ENCODE assay signal across 12 cellular contexts in genomic region chr2:105544591-105545377, GRCh38.
A peak's percentile ranks its signal among the peaks of the same experiment; 100 is the strongest.
DNase-seq lines count a peak whose midpoint lies in the region; ATAC-seq, FAIRE-seq and TF ChIP-seq lines count a peak whose summit lies in the region.
"Had no signal": no experiment of that assay in that cellular context is flagged by ENCODE, and none has a peak within 500 bp of the region (broad histone marks: within the 10 kb centered on the region; RNA-seq: fewer than 3 reads in every experiment).

No MANE protein-coding gene starts in this region.

- in situ Hi-C loops in IMR-90 (cut with MboI; ENCODE audit: low sequenced_read_pairs): no loop called here

- no peak overlapping the region for H2BK12ac ChIP-seq in H1 (ENCODE audit: low read depth, low read length)

- no peak for FAIRE-seq in H1 (lab: Jason Lieb, UNC)
- FAIRE-seq in GM12891 (lab: Jason Lieb, UNC): no peak
- FAIRE-seq: HTR-8/SVneo had no signal

- no peaks in the 10 kb centered on the region for H3K23me2 ChIP-seq in H1 (ENCODE audit: low read depth, low read length)

- intact Hi-C loops in IMR-90 (cut with micrococcal nuclease): loop anchor here (1.0 kb wide), 2 partner anchors 199 to 430 kb away; no protein-coding TSS in a partner anchor

- peaks cover 3% of the 10 kb centered on the region for H3K4me1 Mint-ChIP-seq in osteocyte (ENCODE audit: unreplicated experiment)

- H3K36me3 Mint-ChIP-seq in osteocyte (ENCODE audit: unreplicated experiment): no peaks in the 10 kb centered on the region
- H3K36me3 Mint-ChIP-seq: IgD-negative memory B cell had no signal

- H3K4me3 ChIP-seq in IMR-90 (ENCODE audit: insufficient read depth, low read depth, low read length): no peak overlapping the region
- H3K4me3 ChIP-seq in H1 (ENCODE audit: extremely low read depth in 1 of 4, insufficient read depth in 2 of 4, low read depth in 3 of 4, low read length in 4 of 4): no peak overlapping the region
- H3K4me3 ChIP-seq in gastroesophageal sphincter: no peak overlapping the region

- no peak overlapping the region for H2BK15ac ChIP-seq in IMR-90 (ENCODE audit: low read depth, low read length)
- no peak overlapping the region for H2BK15ac ChIP-seq in H1 (ENCODE audit: low read length)

- H3K27me3 ChIP-seq in IMR-90 (ENCODE audit: control insufficient read depth, insufficient read depth, low read length): peaks cover 36% of the 10 kb centered on the region
- no peaks in the 10 kb centered on the region for H3K27me3 ChIP-seq in H1 (replicated peaks in 1 of 4; ENCODE audit: control insufficient read depth in 3 of 4, extremely low read depth in 1 of 4, insufficient read depth in 3 of 4, low read length in 3 of 4)
- H3K27me3 ChIP-seq in gastroesophageal sphincter: peaks cover 9% of the 10 kb centered on the region
- H3K27me3 ChIP-seq: BE2C had no signal

- H3K79me1 ChIP-seq in IMR-90 (ENCODE audit: low read depth in 1 of 2, low read length in 2 of 2) (no peaks in the 10 kb centered on the region), H1 (ENCODE audit: low read depth, low read length) (no peaks in the 10 kb centered on the region)

- H4K5ac ChIP-seq in IMR-90 (ENCODE audit: low read depth, low read length) (no peak overlapping the region), H1 (ENCODE audit: insufficient read length, low read depth, low read length) (no peak overlapping the region)

- TF ChIP-seq POLR2A in IMR-90 (IDR thresholded peaks at IDR 0.05; ENCODE audit: low read depth, low read length) (no peak), H1 (IDR thresholded peaks at IDR 0.05; ENCODE audit: control extremely low read depth in 1 of 2, low read depth in 2 of 2, low read length in 2 of 2) (no peak), GM12891 (IDR thresholded peaks at IDR 0.05; ENCODE audit: low read depth, low read length) (no peak), gastroesophageal sphincter (IDR thresholded peaks at IDR 0.05) (no peak)

- H4K20me1 ChIP-seq in IMR-90 (ENCODE audit: insufficient read depth, low read length) (no peaks in the 10 kb centered on the region), H1 (replicated peaks in 1 of 2; ENCODE audit: control insufficient read depth in 1 of 2, insufficient read depth in 2 of 2, low read length in 2 of 2) (no peaks in the 10 kb centered on the region)

- POLR2A ChIA-PET in IMR-90 (lab: Charles Lee; ENCODE audit: unreplicated experiment): no interaction called here
- POLR2A ChIA-PET in H1 (lab: Charles Lee; ENCODE audit: partially characterized antibody): no interaction called here

- TF ChIP-seq CTCF in IMR-90 (conservative IDR thresholded peaks at IDR 0.05; ENCODE audit: low read depth, low read length) (no peak), H1 (IDR thresholded peaks at IDR 0.05; ENCODE audit: control extremely low read depth in 1 of 3, insufficient read depth in 1 of 3, low read depth in 1 of 3, low read length in 3 of 3) (no peak), osteocyte (IDR thresholded peaks at IDR 0.05) (no peak), gastroesophageal sphincter (IDR thresholded peaks at IDR 0.05) (no peak)

- H3K4ac ChIP-seq in IMR-90 (ENCODE audit: low read depth, low read length) (no peak overlapping the region), H1 (replicated peaks; ENCODE audit: insufficient read length, low read depth, low read length) (no peak overlapping the region)

- no peak overlapping the region for H2AK9ac ChIP-seq in IMR-90 (replicated peaks; ENCODE audit: low read depth, low read length, poor library complexity)

- ATAC-seq in IMR-90 (ENCODE audit: low read depth): no peak
- no peak for ATAC-seq in gastroesophageal sphincter

- H3K27ac ChIP-seq in IMR-90 (ENCODE audit: insufficient read depth, low read length) (no peak overlapping the region), H1 (ENCODE audit: low read depth, low read length) (no peak overlapping the region), gastroesophageal sphincter (no peak overlapping the region)

- no peak overlapping the region for H3K4me3 Mint-ChIP-seq in osteocyte (ENCODE audit: unreplicated experiment)
- H3K4me3 Mint-ChIP-seq: IgD-negative memory B cell had no signal

- dilution Hi-C loops in IMR-90 (cut with HindIII; ENCODE audit: low sequenced_read_pairs, unreplicated experiment): no loop called here

- H3K9me3 ChIP-seq in IMR-90 (ENCODE audit: control insufficient read depth, insufficient read depth, low read length): no peaks in the 10 kb centered on the region
- no peaks in the 10 kb centered on the region for H3K9me3 ChIP-seq in H1 (ENCODE audit: insufficient read depth in 2 of 2, low read depth in 1 of 2, low read length in 1 of 2)
- no peaks in the 10 kb centered on the region for H3K9me3 ChIP-seq in gastroesophageal sphincter
- H3K9me3 ChIP-seq: BE2C had no signal

- TF ChIP-seq RAD21 in IMR-90 (IDR thresholded peaks at IDR 0.05; ENCODE audit: low read length) (no peak), H1 (IDR thresholded peaks at IDR 0.05 in 1 of 2, conservative IDR thresholded peaks at IDR 0.05 in 1 of 2; ENCODE audit: low read depth in 2 of 2, low read length in 2 of 2) (no peak)

- H3K23ac ChIP-seq in IMR-90 (ENCODE audit: low read depth, low read length): no peak overlapping the region
- H3K23ac ChIP-seq in H1 (ENCODE audit: insufficient read length): no peak overlapping the region

- BruUV-seq in IMR-90 (replicated peaks; lab: Mats Ljungman, UMichigan): no TSS peak

- H3K9ac ChIP-seq in IMR-90 (ENCODE audit: low read depth, low read length) (no peak overlapping the region), H1 (replicated peaks in 1 of 4; ENCODE audit: extremely low read depth in 1 of 4, low read depth in 3 of 4, low read length in 3 of 4) (no peak overlapping the region)

- H2BK20ac ChIP-seq in IMR-90 (ENCODE audit: low read depth, low read length) (no peak overlapping the region), H1 (ENCODE audit: low read length) (no peak overlapping the region)

- H3K27me3 Mint-ChIP-seq in osteocyte (ENCODE audit: unreplicated experiment): peaks cover 8% of the 10 kb centered on the region

- H3K79me2 ChIP-seq in H1 (ENCODE audit: control insufficient read depth in 1 of 2, insufficient read depth in 2 of 2, low read length in 2 of 2): no peaks in the 10 kb centered on the region

- peak; percentile 18 for DNase-seq in activated CD8-positive, alpha-beta memory T cell treated with anti-CD3 and anti-CD28 coated beads, Interleukin-2, amount 50 U/mL, for 48 hours
- no peak for DNase-seq in activated CD8-positive, alpha-beta memory T cell treated with anti-CD3 and anti-CD28 coated beads for 24 hours
- no peak for DNase-seq in IMR-90
- DNase-seq in H1 (ENCODE audit: low read depth in 1 of 2, low spot score in 2 of 2): peak in 1 of 2 experiments; percentile 17
- DNase-seq in osteocyte (ENCODE audit: extremely low spot score, unreplicated experiment): peak; percentile 44
- no peak for DNase-seq in GM12891 (ENCODE audit: insufficient read length, low spot score)
- DNase-seq in stimulated activated CD4-positive, alpha-beta T cell treated with anti-CD3 and anti-CD28 coated beads, Interleukin-15, amount 100 ng/mL, for 24 hours: no peak
- DNase-seq: NCI-H187 treated with DMSO at 0.1 percent for 48 hours had no signal

- no peak overlapping the region for H2AK5ac ChIP-seq in IMR-90 (ENCODE audit: low read depth, low read length)
- H2AK5ac ChIP-seq in H1 (ENCODE audit: low read depth, low read length): no peak overlapping the region

- no peak overlapping the region for H3K4me2 ChIP-seq in IMR-90 (ENCODE audit: low read depth, low read length)
- H3K4me2 ChIP-seq in H1 (ENCODE audit: insufficient read depth in 1 of 2, low read depth in 2 of 2, low read length in 2 of 2): no peak overlapping the region

- H3K14ac ChIP-seq in IMR-90 (replicated peaks; ENCODE audit: low read depth, low read length) (no peak overlapping the region), H1 (ENCODE audit: insufficient read length) (no peak overlapping the region)

- no peaks in the 10 kb centered on the region; the same call in 1 of the 2 replicates for H3K9me1 ChIP-seq in IMR-90 (ENCODE audit: insufficient read depth, low read length)

- 60% methylated on average over 4 of the region's 12 CpGs; no CpG with 5 or more reads in 1 of the 2 experiments for WGBS in IMR-90 (ENCODE audit: extremely low coverage in 2 of 2, insufficient read length in 1 of 2), 2 experiments
- 90% methylated on average over 12 of the region's 12 CpGs; no CpG with 5 or more reads in 1 of the 2 experiments for WGBS in H1 (ENCODE audit: extremely low coverage in 1 of 2, insufficient coverage in 1 of 2, insufficient read length in 1 of 2, insufficient replicate concordance in 2 of 2, low coverage in 1 of 2, low lambda C conversion rate in 2 of 2, missing lambda C conversion rate in 1 of 2), 2 experiments
- 83 to 96% methylated on average over 11 to 12 of the region's 12 CpGs for WGBS in gastroesophageal sphincter (ENCODE audit: low coverage in 1 of 2), 2 donors

- TF ChIP-seq EP300 in H1 (IDR thresholded peaks at IDR 0.05; ENCODE audit: borderline replicate concordance in 1 of 2, low read depth in 2 of 2, low read length in 2 of 2) (no peak), gastroesophageal sphincter (IDR thresholded peaks at IDR 0.05) (no peak)

- no peaks in the 10 kb centered on the region for H3K36me3 ChIP-seq in IMR-90 (ENCODE audit: control insufficient read depth, insufficient read depth, low read length)
- no peaks in the 10 kb centered on the region for H3K36me3 ChIP-seq in H1 (ENCODE audit: control insufficient read depth in 2 of 4, insufficient read depth in 4 of 4, low read length in 3 of 4)
- H3K36me3 ChIP-seq in gastroesophageal sphincter: no peaks in the 10 kb centered on the region
- H3K36me3 ChIP-seq: BE2C had no signal

- no peak overlapping the region for H2BK5ac ChIP-seq in IMR-90 (ENCODE audit: low read depth, low read length, poor library complexity, severe bottlenecking)
- no peak overlapping the region for H2BK5ac ChIP-seq in H1 (ENCODE audit: low read depth, low read length)

- CTCF ChIA-PET in IMR-90 (lab: Yijun Ruan, JAX) (interaction anchor here (1.0 to 1.1 kb wide), 2 partner anchors 9 to 13 kb away, joined by 3 read pairs; no protein-coding TSS in a partner anchor), H1 (lab: Charles Lee; ENCODE audit: partially characterized antibody) (interaction anchor here (0.8 to 4.1 kb wide), 13 partner anchors 9 to 432 kb away, joined by 3 to 22 read pairs (median 4); no protein-coding TSS in a partner anchor)

- H3K9me3 Mint-ChIP-seq in osteocyte (ENCODE audit: unreplicated experiment): no peaks in the 10 kb centered on the region
- H3K9me3 Mint-ChIP-seq: IgD-negative memory B cell had no signal

- H3K4me1 ChIP-seq in IMR-90 (ENCODE audit: control insufficient read depth, insufficient read depth, low read length) (no peaks in the 10 kb centered on the region), H1 (replicated peaks in 1 of 4; ENCODE audit: control insufficient read depth in 3 of 4, insufficient read depth in 4 of 4, low read length in 3 of 4) (no peaks in the 10 kb centered on the region; a peak in 2 of 7 replicates), gastroesophageal sphincter (no peaks in the 10 kb centered on the region)
- H3K4me1 ChIP-seq: BE2C had no signal

- H4K8ac ChIP-seq in IMR-90 (ENCODE audit: low read depth in 2 of 2, low read length in 2 of 2) (no peak overlapping the region), H1 (ENCODE audit: extremely low read depth, insufficient read depth, low read length) (no peak overlapping the region)

- H4K91ac ChIP-seq in IMR-90 (ENCODE audit: insufficient read depth, low read depth, low read length) (no peak overlapping the region), H1 (replicated peaks; ENCODE audit: insufficient read length, low read length) (no peak overlapping the region)

- H3K18ac ChIP-seq in IMR-90 (ENCODE audit: low read depth, low read length): no peak overlapping the region
- no peak overlapping the region for H3K18ac ChIP-seq in H1 (ENCODE audit: extremely low read depth, low read length)

- H3K27ac Mint-ChIP-seq in osteocyte (ENCODE audit: unreplicated experiment): no peak overlapping the region

- H2BK120ac ChIP-seq in IMR-90 (ENCODE audit: low read depth, low read length) (no peak overlapping the region), H1 (replicated peaks; ENCODE audit: low read depth, low read length) (no peak overlapping the region)

- H2AFZ ChIP-seq in IMR-90 (replicated peaks; ENCODE audit: low read length, poor library complexity): no peak overlapping the region
- no peak overlapping the region for H2AFZ ChIP-seq in H1 (ENCODE audit: low read length)

- H3K56ac ChIP-seq in IMR-90 (ENCODE audit: extremely low read depth, insufficient read depth, low read length) (no peak overlapping the region), H1 (replicated peaks; ENCODE audit: insufficient read length, low read depth, low read length) (no peak overlapping the region)

Comparison
In these comparisons a context has a peak if more than half of its experiments do, and no peak if none do; other contexts are left out.
1. DNase-seq: peak in activated CD8-positive, alpha-beta memory T cell treated with anti-CD3 and anti-CD28 coated beads, Interleukin-2, amount 50 U/mL, for 48 hours (single experiment) and osteocyte (single experiment); none in activated CD8-positive, alpha-beta memory T cell treated with anti-CD3 and anti-CD28 coated beads for 24 hours (single experiment), IMR-90 (single experiment), GM12891 (single experiment) and stimulated activated CD4-positive, alpha-beta T cell treated with anti-CD3 and anti-CD28 coated beads, Interleukin-15, amount 100 ng/mL, for 24 hours (single experiment).